ENCODE assay signal across 1 cellular context in genomic region chr4:6909113-6909969, GRCh38.
TF ChIP-seq lines count a peak whose summit lies in the region.

TBC1D14 (plus strand) TSS chr4:6909826; CDS start chr4:6923390, 13,564 bp downstream.

TF ChIP-seq in HepG2, 621 proteins besides CTCF, POLR2A, EP300 and RAD21 (continued from another document and continues in another):
- peak; percentile 69; the same call in 1 of the 2 replicates for TF ChIP-seq ZHX2 (IDR thresholded peaks at IDR 0.05; ENCODE audit: low read depth)
- TF ChIP-seq ZHX2 (CRISPR knock-in tag; IDR thresholded peaks at IDR 0.05; ENCODE audit: borderline replicate concordance), result peak; percentile 77; the same call in 1 of the 2 replicates
- no peak for TF ChIP-seq NFKB2 (CRISPR knock-in tag; IDR thresholded peaks at IDR 0.05; ENCODE audit: borderline replicate concordance)
- TF ChIP-seq MLXIP (CRISPR knock-in tag; IDR thresholded peaks at IDR 0.05; ENCODE audit: borderline replicate concordance), result 0 out of 2 replicates have a peak, but pooled peaks have one; percentile 24
- peak; percentile 86 for TF ChIP-seq ZBTB25 (CRISPR knock-in tag; IDR thresholded peaks at IDR 0.05)
- 0 out of 2 replicates have a peak, but pooled peaks have one; percentile 27 for TF ChIP-seq U2AF2 (IDR thresholded peaks at IDR 0.05; ENCODE audit: low read depth, low read length)
- no peak for TF ChIP-seq SCMH1 (CRISPR knock-in tag; IDR thresholded peaks at IDR 0.05; ENCODE audit: borderline replicate concordance)
- TF ChIP-seq RXRA (CRISPR knock-in tag; IDR thresholded peaks at IDR 0.05), result peak; percentile 52
- TF ChIP-seq MEIS1 (CRISPR knock-in tag; IDR thresholded peaks at IDR 0.05; ENCODE audit: borderline replicate concordance), result 0 out of 2 replicates have a peak, but pooled peaks have one; percentile 56
- 0 out of 2 replicates have a peak, but pooled peaks have one; percentile 56 for TF ChIP-seq CCDC6 (CRISPR knock-in tag; IDR thresholded peaks at IDR 0.05)
- TF ChIP-seq SRF (IDR thresholded peaks at IDR 0.05; ENCODE audit: low read depth, low read length), result peak; percentile 82
- peak; percentile 35; the same call in 1 of the 2 replicates for TF ChIP-seq DZIP1 (CRISPR knock-in tag; IDR thresholded peaks at IDR 0.05)
- peak; percentile 73; the same call in 1 of the 2 replicates for TF ChIP-seq CSRNP1 (CRISPR knock-in tag; IDR thresholded peaks at IDR 0.05)
- peak; percentile 76; the same call in 1 of the 2 replicates for TF ChIP-seq ZNF564 (CRISPR knock-in tag; IDR thresholded peaks at IDR 0.05)
- TF ChIP-seq RXRB (CRISPR knock-in tag; IDR thresholded peaks at IDR 0.05; ENCODE audit: borderline replicate concordance), result 0 out of 2 replicates have a peak, but pooled peaks have one; percentile 25
- TF ChIP-seq ZBTB38 (CRISPR knock-in tag; IDR thresholded peaks at IDR 0.05), result peak; percentile 37; the same call in 1 of the 2 replicates
- TF ChIP-seq ZNF878 (CRISPR knock-in tag; IDR thresholded peaks at IDR 0.05), result peak; percentile 63; the same call in 1 of the 2 replicates
- peak; percentile 80 for TF ChIP-seq ZBTB14 (CRISPR knock-in tag; IDR thresholded peaks at IDR 0.05)
- TF ChIP-seq ARID4A (CRISPR knock-in tag; IDR thresholded peaks at IDR 0.05; ENCODE audit: borderline replicate concordance), result peak; percentile 80; the same call in 1 of the 2 replicates
- TF ChIP-seq ZBTB34 (CRISPR knock-in tag; IDR thresholded peaks at IDR 0.05), result 0 out of 2 replicates have a peak, but pooled peaks have one; percentile 52
